In the genomic region with DNA sequence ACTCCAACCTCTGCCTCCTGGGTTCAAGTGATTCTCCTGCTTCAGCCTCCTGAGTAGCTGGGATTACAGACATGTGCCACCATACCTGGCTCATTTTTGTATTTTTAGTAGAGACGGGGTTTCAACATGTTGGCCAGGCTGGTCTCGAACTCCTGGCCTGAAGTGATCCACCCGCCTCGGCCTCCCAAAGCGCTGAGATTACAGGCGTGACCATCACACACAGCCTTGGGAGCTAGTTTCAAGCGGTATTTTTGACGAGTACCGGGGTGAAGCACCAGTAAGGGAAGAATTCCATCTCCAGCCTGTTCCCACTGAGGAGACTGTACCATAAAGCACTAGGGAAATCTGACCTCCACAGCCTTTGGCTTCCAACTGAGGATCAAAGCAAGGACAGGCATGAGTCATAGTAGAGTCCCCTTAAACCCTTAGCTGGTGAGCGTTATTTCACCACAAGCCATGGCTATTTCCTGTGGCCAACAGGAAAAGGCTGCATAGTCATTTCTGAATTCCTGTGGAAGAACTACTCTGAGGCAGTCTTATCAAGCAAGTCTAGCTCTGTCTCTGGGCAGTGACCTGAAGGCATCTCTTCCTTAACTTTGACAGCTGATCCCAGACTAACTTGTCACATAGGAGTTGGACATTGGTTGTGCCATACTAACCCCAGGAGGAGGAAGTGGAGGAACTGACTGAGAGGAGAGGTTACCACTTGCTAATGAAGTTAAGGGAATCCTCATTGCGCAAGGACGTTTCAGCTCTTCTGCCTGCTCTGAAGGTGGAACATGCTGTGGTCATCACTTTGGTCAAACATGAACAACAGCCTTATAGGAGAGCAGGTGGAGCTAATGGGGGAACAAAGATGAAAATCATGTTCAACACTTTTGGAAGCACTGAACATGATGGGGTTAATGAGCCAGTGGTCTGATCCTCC, we compare ENCODE assay signal across 1 cellular context.
A peak's percentile ranks its signal among the peaks of the same experiment; 100 is the strongest.
TF ChIP-seq lines count a peak whose summit lies in the region.

No MANE protein-coding gene starts in this region.

TF ChIP-seq in HepG2, 621 proteins besides CTCF, POLR2A, EP300 and RAD21 (continued from another document and continues in another):
- TF ChIP-seq, protein P1, sequence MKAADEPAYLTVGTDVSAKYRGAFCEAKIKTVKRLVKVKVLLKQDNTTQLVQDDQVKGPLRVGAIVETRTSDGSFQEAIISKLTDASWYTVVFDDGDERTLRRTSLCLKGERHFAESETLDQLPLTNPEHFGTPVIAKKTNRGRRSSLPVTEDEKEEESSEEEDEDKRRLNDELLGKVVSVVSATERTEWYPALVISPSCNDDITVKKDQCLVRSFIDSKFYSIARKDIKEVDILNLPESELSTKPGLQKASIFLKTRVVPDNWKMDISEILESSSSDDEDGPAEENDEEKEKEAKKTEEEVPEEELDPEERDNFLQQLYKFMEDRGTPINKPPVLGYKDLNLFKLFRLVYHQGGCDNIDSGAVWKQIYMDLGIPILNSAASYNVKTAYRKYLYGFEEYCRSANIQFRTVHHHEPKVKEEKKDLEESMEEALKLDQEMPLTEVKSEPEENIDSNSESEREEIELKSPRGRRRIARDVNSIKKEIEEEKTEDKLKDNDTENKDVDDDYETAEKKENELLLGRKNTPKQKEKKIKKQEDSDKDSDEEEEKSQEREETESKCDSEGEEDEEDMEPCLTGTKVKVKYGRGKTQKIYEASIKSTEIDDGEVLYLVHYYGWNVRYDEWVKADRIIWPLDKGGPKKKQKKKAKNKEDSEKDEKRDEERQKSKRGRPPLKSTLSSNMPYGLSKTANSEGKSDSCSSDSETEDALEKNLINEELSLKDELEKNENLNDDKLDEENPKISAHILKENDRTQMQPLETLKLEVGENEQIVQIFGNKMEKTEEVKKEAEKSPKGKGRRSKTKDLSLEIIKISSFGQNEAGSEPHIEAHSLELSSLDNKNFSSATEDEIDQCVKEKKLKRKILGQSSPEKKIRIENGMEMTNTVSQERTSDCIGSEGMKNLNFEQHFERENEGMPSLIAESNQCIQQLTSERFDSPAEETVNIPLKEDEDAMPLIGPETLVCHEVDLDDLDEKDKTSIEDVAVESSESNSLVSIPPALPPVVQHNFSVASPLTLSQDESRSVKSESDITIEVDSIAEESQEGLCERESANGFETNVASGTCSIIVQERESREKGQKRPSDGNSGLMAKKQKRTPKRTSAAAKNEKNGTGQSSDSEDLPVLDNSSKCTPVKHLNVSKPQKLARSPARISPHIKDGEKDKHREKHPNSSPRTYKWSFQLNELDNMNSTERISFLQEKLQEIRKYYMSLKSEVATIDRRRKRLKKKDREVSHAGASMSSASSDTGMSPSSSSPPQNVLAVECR (CRISPR knock-in tag; IDR thresholded peaks at IDR 0.05; ENCODE audit: borderline replicate concordance) = 0 out of 2 replicates have a peak, but pooled peaks have one; percentile 30
- TF ChIP-seq HNRNPK (IDR thresholded peaks at IDR 0.05; ENCODE audit: low read depth, low read length, poor library complexity, severe bottlenecking) = no peak
- no peak for TF ChIP-seq RBM39 (IDR thresholded peaks at IDR 0.05; ENCODE audit: low read depth, low read length, poor library complexity, severe bottlenecking)
- no peak for TF ChIP-seq FOXP1 (IDR thresholded peaks at IDR 0.05)
- no peak for TF ChIP-seq FOXP1 (CRISPR knock-in tag; IDR thresholded peaks at IDR 0.05)
- TF ChIP-seq, protein P2, sequence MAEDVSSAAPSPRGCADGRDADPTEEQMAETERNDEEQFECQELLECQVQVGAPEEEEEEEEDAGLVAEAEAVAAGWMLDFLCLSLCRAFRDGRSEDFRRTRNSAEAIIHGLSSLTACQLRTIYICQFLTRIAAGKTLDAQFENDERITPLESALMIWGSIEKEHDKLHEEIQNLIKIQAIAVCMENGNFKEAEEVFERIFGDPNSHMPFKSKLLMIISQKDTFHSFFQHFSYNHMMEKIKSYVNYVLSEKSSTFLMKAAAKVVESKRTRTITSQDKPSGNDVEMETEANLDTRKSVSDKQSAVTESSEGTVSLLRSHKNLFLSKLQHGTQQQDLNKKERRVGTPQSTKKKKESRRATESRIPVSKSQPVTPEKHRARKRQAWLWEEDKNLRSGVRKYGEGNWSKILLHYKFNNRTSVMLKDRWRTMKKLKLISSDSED (CRISPR knock-in tag; IDR thresholded peaks at IDR 0.05) = no peak
- TF ChIP-seq, protein P3, sequence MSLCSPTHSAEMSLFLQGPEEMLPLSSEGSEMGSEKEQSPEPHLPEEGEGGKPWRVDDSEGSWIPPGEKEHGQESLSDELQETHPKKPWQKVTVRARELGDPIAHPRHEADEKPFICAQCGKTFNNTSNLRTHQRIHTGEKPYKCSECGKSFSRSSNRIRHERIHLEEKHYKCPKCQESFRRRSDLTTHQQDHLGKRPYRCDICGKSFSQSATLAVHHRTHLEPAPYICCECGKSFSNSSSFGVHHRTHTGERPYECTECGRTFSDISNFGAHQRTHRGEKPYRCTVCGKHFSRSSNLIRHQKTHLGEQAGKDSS (CRISPR knock-in tag; IDR thresholded peaks at IDR 0.05; ENCODE audit: borderline replicate concordance, low read depth) = no peak
- no peak for TF ChIP-seq HNRNPL (IDR thresholded peaks at IDR 0.05; ENCODE audit: low read depth, low read length)
- peak; percentile 53; the same call in 1 of the 2 replicates for TF ChIP-seq ZKSCAN8 (CRISPR knock-in tag; IDR thresholded peaks at IDR 0.05; ENCODE audit: borderline replicate concordance)
- TF ChIP-seq ZBTB3 (CRISPR knock-in tag; IDR thresholded peaks at IDR 0.05; ENCODE audit: borderline replicate concordance, low read depth) = no peak
- no peak for TF ChIP-seq FOXJ3 (CRISPR knock-in tag; IDR thresholded peaks at IDR 0.05; ENCODE audit: borderline replicate concordance)
- peak; percentile 35 for TF ChIP-seq CREM (IDR thresholded peaks at IDR 0.05)
- no peak for TF ChIP-seq CREM (CRISPR knock-in tag; IDR thresholded peaks at IDR 0.05)
- TF ChIP-seq, protein P4, sequence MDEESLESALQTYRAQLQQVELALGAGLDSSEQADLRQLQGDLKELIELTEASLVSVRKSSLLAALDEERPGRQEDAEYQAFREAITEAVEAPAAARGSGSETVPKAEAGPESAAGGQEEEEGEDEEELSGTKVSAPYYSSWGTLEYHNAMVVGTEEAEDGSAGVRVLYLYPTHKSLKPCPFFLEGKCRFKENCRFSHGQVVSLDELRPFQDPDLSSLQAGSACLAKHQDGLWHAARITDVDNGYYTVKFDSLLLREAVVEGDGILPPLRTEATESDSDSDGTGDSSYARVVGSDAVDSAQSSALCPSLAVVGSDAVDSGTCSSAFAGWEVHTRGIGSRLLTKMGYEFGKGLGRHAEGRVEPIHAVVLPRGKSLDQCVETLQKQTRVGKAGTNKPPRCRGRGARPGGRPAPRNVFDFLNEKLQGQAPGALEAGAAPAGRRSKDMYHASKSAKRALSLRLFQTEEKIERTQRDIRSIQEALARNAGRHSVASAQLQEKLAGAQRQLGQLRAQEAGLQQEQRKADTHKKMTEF (CRISPR knock-in tag; IDR thresholded peaks at IDR 0.05) = peak; percentile 57
- TF ChIP-seq SCMH1 (CRISPR knock-in tag; IDR thresholded peaks at IDR 0.05; ENCODE audit: borderline replicate concordance) = no peak
- TF ChIP-seq ELF1 (CRISPR knock-in tag; IDR thresholded peaks at IDR 0.05) = peak; percentile 46; the same call in 1 of the 2 replicates
- TF ChIP-seq, protein P5, sequence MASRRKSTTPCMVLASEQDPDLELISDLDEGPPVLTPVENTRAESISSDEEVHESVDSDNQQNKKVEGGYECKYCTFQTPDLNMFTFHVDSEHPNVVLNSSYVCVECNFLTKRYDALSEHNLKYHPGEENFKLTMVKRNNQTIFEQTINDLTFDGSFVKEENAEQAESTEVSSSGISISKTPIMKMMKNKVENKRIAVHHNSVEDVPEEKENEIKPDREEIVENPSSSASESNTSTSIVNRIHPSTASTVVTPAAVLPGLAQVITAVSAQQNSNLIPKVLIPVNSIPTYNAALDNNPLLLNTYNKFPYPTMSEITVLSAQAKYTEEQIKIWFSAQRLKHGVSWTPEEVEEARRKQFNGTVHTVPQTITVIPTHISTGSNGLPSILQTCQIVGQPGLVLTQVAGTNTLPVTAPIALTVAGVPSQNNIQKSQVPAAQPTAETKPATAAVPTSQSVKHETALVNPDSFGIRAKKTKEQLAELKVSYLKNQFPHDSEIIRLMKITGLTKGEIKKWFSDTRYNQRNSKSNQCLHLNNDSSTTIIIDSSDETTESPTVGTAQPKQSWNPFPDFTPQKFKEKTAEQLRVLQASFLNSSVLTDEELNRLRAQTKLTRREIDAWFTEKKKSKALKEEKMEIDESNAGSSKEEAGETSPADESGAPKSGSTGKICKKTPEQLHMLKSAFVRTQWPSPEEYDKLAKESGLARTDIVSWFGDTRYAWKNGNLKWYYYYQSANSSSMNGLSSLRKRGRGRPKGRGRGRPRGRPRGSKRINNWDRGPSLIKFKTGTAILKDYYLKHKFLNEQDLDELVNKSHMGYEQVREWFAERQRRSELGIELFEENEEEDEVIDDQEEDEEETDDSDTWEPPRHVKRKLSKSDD (CRISPR knock-in tag; IDR thresholded peaks at IDR 0.05; ENCODE audit: low read depth) = no peak
- TF ChIP-seq RXRA (CRISPR knock-in tag; IDR thresholded peaks at IDR 0.05) = peak; percentile 51; the same call in 1 of the 2 replicates
- TF ChIP-seq, protein P6, sequence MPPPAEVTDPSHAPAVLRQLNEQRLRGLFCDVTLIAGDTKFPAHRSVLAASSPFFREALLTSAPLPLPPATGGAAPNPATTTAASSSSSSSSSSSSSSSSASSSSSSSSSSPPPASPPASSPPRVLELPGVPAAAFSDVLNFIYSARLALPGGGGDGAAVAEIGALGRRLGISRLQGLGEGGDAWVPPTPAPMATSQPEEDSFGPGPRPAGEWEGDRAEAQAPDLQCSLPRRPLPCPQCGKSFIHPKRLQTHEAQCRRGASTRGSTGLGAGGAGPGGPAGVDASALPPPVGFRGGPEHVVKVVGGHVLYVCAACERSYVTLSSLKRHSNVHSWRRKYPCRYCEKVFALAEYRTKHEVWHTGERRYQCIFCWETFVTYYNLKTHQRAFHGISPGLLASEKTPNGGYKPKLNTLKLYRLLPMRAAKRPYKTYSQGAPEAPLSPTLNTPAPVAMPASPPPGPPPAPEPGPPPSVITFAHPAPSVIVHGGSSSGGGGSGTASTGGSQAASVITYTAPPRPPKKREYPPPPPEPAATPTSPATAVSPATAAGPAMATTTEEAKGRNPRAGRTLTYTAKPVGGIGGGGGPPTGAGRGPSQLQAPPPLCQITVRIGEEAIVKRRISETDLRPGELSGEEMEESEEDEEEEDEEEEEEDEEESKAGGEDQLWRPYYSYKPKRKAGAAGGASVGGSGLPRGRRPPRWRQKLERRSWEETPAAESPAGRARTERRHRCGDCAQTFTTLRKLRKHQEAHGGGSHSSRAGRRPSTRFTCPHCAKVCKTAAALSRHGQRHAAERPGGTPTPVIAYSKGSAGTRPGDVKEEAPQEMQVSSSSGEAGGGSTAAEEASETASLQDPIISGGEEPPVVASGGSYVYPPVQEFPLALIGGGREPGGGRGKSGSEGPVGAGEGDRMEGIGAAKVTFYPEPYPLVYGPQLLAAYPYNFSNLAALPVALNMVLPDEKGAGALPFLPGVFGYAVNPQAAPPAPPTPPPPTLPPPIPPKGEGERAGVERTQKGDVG (CRISPR knock-in tag; IDR thresholded peaks at IDR 0.05; ENCODE audit: borderline replicate concordance) = no peak
- TF ChIP-seq, protein P7, sequence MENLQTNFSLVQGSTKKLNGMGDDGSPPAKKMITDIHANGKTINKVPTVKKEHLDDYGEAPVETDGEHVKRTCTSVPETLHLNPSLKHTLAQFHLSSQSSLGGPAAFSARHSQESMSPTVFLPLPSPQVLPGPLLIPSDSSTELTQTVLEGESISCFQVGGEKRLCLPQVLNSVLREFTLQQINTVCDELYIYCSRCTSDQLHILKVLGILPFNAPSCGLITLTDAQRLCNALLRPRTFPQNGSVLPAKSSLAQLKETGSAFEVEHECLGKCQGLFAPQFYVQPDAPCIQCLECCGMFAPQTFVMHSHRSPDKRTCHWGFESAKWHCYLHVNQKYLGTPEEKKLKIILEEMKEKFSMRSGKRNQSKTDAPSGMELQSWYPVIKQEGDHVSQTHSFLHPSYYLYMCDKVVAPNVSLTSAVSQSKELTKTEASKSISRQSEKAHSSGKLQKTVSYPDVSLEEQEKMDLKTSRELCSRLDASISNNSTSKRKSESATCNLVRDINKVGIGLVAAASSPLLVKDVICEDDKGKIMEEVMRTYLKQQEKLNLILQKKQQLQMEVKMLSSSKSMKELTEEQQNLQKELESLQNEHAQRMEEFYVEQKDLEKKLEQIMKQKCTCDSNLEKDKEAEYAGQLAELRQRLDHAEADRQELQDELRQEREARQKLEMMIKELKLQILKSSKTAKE (CRISPR knock-in tag; IDR thresholded peaks at IDR 0.05; ENCODE audit: borderline replicate concordance) = no peak
- TF ChIP-seq, protein P8, sequence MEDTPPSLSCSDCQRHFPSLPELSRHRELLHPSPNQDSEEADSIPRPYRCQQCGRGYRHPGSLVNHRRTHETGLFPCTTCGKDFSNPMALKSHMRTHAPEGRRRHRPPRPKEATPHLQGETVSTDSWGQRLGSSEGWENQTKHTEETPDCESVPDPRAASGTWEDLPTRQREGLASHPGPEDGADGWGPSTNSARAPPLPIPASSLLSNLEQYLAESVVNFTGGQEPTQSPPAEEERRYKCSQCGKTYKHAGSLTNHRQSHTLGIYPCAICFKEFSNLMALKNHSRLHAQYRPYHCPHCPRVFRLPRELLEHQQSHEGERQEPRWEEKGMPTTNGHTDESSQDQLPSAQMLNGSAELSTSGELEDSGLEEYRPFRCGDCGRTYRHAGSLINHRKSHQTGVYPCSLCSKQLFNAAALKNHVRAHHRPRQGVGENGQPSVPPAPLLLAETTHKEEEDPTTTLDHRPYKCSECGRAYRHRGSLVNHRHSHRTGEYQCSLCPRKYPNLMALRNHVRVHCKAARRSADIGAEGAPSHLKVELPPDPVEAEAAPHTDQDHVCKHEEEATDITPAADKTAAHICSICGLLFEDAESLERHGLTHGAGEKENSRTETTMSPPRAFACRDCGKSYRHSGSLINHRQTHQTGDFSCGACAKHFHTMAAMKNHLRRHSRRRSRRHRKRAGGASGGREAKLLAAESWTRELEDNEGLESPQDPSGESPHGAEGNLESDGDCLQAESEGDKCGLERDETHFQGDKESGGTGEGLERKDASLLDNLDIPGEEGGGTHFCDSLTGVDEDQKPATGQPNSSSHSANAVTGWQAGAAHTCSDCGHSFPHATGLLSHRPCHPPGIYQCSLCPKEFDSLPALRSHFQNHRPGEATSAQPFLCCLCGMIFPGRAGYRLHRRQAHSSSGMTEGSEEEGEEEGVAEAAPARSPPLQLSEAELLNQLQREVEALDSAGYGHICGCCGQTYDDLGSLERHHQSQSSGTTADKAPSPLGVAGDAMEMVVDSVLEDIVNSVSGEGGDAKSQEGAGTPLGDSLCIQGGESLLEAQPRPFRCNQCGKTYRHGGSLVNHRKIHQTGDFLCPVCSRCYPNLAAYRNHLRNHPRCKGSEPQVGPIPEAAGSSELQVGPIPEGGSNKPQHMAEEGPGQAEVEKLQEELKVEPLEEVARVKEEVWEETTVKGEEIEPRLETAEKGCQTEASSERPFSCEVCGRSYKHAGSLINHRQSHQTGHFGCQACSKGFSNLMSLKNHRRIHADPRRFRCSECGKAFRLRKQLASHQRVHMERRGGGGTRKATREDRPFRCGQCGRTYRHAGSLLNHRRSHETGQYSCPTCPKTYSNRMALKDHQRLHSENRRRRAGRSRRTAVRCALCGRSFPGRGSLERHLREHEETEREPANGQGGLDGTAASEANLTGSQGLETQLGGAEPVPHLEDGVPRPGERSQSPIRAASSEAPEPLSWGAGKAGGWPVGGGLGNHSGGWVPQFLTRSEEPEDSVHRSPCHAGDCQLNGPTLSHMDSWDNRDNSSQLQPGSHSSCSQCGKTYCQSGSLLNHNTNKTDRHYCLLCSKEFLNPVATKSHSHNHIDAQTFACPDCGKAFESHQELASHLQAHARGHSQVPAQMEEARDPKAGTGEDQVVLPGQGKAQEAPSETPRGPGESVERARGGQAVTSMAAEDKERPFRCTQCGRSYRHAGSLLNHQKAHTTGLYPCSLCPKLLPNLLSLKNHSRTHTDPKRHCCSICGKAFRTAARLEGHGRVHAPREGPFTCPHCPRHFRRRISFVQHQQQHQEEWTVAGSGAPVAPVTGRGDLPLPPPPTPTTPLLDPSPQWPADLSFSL (CRISPR knock-in tag; IDR thresholded peaks at IDR 0.05) = no peak
- TF ChIP-seq GATAD2A (CRISPR knock-in tag; IDR thresholded peaks at IDR 0.05) = peak; percentile 83
- no peak for TF ChIP-seq MZF1 (CRISPR knock-in tag; IDR thresholded peaks at IDR 0.05; ENCODE audit: borderline replicate concordance)
- no peak for TF ChIP-seq ZNF605 (CRISPR knock-in tag; IDR thresholded peaks at IDR 0.05)
- peak; percentile 91 for TF ChIP-seq CEBPG (CRISPR knock-in tag; IDR thresholded peaks at IDR 0.05)
